1 cellular context compared by ENCODE assay signal in genomic region chr15:38251726-38252480, GRCh38.
TF ChIP-seq lines count a peak whose summit lies in the region.

No MANE protein-coding gene starts in this region.

TF ChIP-seq in H1, 55 proteins besides CTCF, POLR2A, EP300 and RAD21 (continued from another document):
- TF ChIP-seq YY1 (IDR thresholded peaks at IDR 0.05; ENCODE audit: low read depth, low read length) (0 out of 2 replicates have a peak, but pooled peaks have one; percentile 3), TCF12 (IDR thresholded peaks at IDR 0.05; ENCODE audit: low read depth, low read length) (no peak), E2F6 (IDR thresholded peaks at IDR 0.05) (peak; percentile 46; the same call in 1 of the 2 replicates), BACH1 (IDR thresholded peaks at IDR 0.05; ENCODE audit: low read length) (peak; percentile 61), SP2 (IDR thresholded peaks at IDR 0.05; ENCODE audit: low read length) (no peak), CREB1 (IDR thresholded peaks at IDR 0.05) (peak; percentile 63), JUN (IDR thresholded peaks at IDR 0.05; ENCODE audit: low read depth, low read length) (no peak), SIX5 (IDR thresholded peaks at IDR 0.05; ENCODE audit: low read depth, low read length) (no peak), MAX (IDR thresholded peaks at IDR 0.05) (peak; percentile 86), ATF3 (IDR thresholded peaks at IDR 0.05; ENCODE audit: insufficient read depth, low read depth, low read length) (no peak), POU5F1 (IDR thresholded peaks at IDR 0.05; ENCODE audit: low read depth, low read length) (no peak), ASH2L (IDR thresholded peaks at IDR 0.05; ENCODE audit: low read length) (peak; percentile 80), KDM4A (IDR thresholded peaks at IDR 0.05; ENCODE audit: low read depth, low read length, severe bottlenecking) (peak; percentile 54), SIRT6 (IDR thresholded peaks at IDR 0.05; ENCODE audit: low read length) (no peak), EZH2 (IDR thresholded peaks at IDR 0.05; ENCODE audit: low read depth, low read length, severe bottlenecking) (no peak), SP1 (IDR thresholded peaks at IDR 0.05; ENCODE audit: low read depth, low read length) (peak; percentile 74), SUZ12 (IDR thresholded peaks at IDR 0.05; ENCODE audit: low read length) (no peak), CHD2 (IDR thresholded peaks at IDR 0.05; ENCODE audit: low read length) (peak; percentile 91), TEAD4 (IDR thresholded peaks at IDR 0.05; ENCODE audit: low read depth, low read length) (peak; percentile 80), RFX5 (IDR thresholded peaks at IDR 0.05; ENCODE audit: borderline replicate concordance, low read depth, low read length) (no peak), USF2 (IDR thresholded peaks at IDR 0.05; ENCODE audit: low read length) (no peak; the same call in 1 of the 2 replicates), FOSL1 (IDR thresholded peaks at IDR 0.05; ENCODE audit: insufficient read depth, low read depth, low read length) (no peak), KDM1A (IDR thresholded peaks at IDR 0.05; ENCODE audit: borderline replicate concordance, low read length) (peak; percentile 76; the same call in 1 of the 2 replicates), CTBP2 (IDR thresholded peaks at IDR 0.05; ENCODE audit: borderline replicate concordance, insufficient read depth, insufficient read length, low read length) (peak; percentile 18), NANOG (IDR thresholded peaks at IDR 0.05; ENCODE audit: insufficient read depth, low read depth, low read length, poor library complexity, severe bottlenecking) (peak; percentile 2), SAP30 (IDR thresholded peaks at IDR 0.05; ENCODE audit: insufficient read depth, insufficient replicate concordance, low read length) (no peak), PHF8 (conservative IDR thresholded peaks at IDR 0.05; ENCODE audit: low read depth, low read length) (peak; percentile 75), JUND (IDR thresholded peaks at IDR 0.05; ENCODE audit: low read length) (no peak), SP4 (IDR thresholded peaks at IDR 0.05; ENCODE audit: low read length) (no peak), EGR1 (IDR thresholded peaks at IDR 0.05; ENCODE audit: borderline replicate concordance, low read depth, low read length) (peak; percentile 66; the same call in 1 of the 2 replicates), SRF (IDR thresholded peaks at IDR 0.05; ENCODE audit: low read depth, low read length) (0 out of 2 replicates have a peak, but pooled peaks have one; percentile 35), RBBP5 (IDR thresholded peaks at IDR 0.05; ENCODE audit: borderline replicate concordance, low read depth, low read length) (no peak; the same call in 1 of the 2 replicates), TBP (IDR thresholded peaks at IDR 0.05; ENCODE audit: low read depth, low read length) (peak; percentile 81), TAF1 (IDR thresholded peaks at IDR 0.05; ENCODE audit: low read depth, low read length) (peak; percentile 79), MAFK (IDR thresholded peaks at IDR 0.05; ENCODE audit: low read depth, low read length) (no peak), POLR2AphosphoS5 (IDR thresholded peaks at IDR 0.05; ENCODE audit: low read depth, low read length) (peak; percentile 61), SIN3A (conservative IDR thresholded peaks at IDR 0.05 in 1 of 2, IDR thresholded peaks at IDR 0.05 in 1 of 2; ENCODE audit: low read depth in 1 of 2, low read length in 2 of 2) (0 out of 4 replicates have a peak, but pooled peaks of 1 of the 2 experiments have one; percentile 36), KDM5A (IDR thresholded peaks at IDR 0.05; ENCODE audit: low read length) (no peak), CHD7 (IDR thresholded peaks at IDR 0.05; ENCODE audit: insufficient replicate concordance, low read length) (no peak), GABPA (IDR thresholded peaks at IDR 0.05; ENCODE audit: borderline replicate concordance, insufficient read depth, low read length) (no peak), HDAC2 (IDR thresholded peaks at IDR 0.05; ENCODE audit: borderline replicate concordance in 1 of 2, low read depth in 2 of 2, low read length in 2 of 2) (0 out of 4 replicates have a peak, but pooled peaks of 1 of the 2 experiments have one; percentile 79), NRF1 (IDR thresholded peaks at IDR 0.05; ENCODE audit: low read depth, low read length) (no peak), ZNF274 (IDR thresholded peaks at IDR 0.05; ENCODE audit: borderline replicate concordance, extremely low read depth, low read length) (no peak), HDAC6 (IDR thresholded peaks at IDR 0.05; ENCODE audit: low read depth, low read length) (no peak), CHD1 (IDR thresholded peaks at IDR 0.05; ENCODE audit: low read depth, low read length) (no peak), BRCA1 (IDR thresholded peaks at IDR 0.05; ENCODE audit: low read depth, low read length) (no peak)
